8 cellular contexts compared by ENCODE assay signal in genomic region chr1:66533804-66534745, GRCh38. TPM values are rescaled to one million over a fixed set of nuclear protein-coding genes. Genes with fewer than 3 reads are reported as not detected.
DNase-seq lines count a peak whose midpoint lies in the region; ATAC-seq and TF ChIP-seq lines count a peak whose summit lies in the region.

TSS of gene SGIP1 (plus strand) at chr1:66534153. CDS start at chr1:66534359, 206 bp downstream.

- H4K20me1 ChIP-seq in smooth muscle cell (ENCODE audit: low read depth), result no peaks in the 10 kb centered on the region

- TF ChIP-seq CTCF in smooth muscle cell (IDR thresholded peaks at IDR 0.05; ENCODE audit: borderline replicate concordance, insufficient read depth, poor library complexity, severe bottlenecking), result no peak

- peak within 1 kb of the TSS; percentile 62 for H3K4me3 ChIP-seq in smooth muscle cell

- H3F3A ChIP-seq in smooth muscle cell (ENCODE audit: low read depth), result peaks cover 3% of the 10 kb centered on the region

- DNase-seq in GM04504 (ENCODE audit: low read depth), result peak; percentile 55
- peak; percentile 86 for DNase-seq in NCI-H82 treated with DMSO at 0.1 percent for 48 hours (lab: John Stamatoyannopoulos, UW; ENCODE audit: unreplicated experiment)
- DNase-seq in dermis blood vessel endothelial cell, result peak; percentile 89
- DNase-seq in smooth muscle cell (lab: John Stamatoyannopoulos, UW; ENCODE audit: unreplicated experiment), result no peak
- DNase-seq in activated effector memory CD4-positive, alpha-beta T cell treated with anti-CD3 and anti-CD28 coated beads, Interleukin-2, amount 50 U/mL, for 16 hours, result no peak
- DNase-seq in activated effector memory CD4-positive, alpha-beta T cell treated with Interleukin-2 at 50 U/mL for 16 hours, result no peak

- H3K4me1 ChIP-seq in smooth muscle cell (ENCODE audit: low read depth), result peaks cover 4% of the 10 kb centered on the region

- H3K9ac ChIP-seq in smooth muscle cell (ENCODE audit: low read depth), result peak within 1 kb of the TSS; percentile 44

- peak within 1 kb of the TSS; percentile 90 for H3K4me2 ChIP-seq in smooth muscle cell

- no peaks in the 10 kb centered on the region for H3K9me3 ChIP-seq in smooth muscle cell (replicated peaks; ENCODE audit: low read depth)

- WGBS in smooth muscle cell (ENCODE audit: low lambda C conversion rate), result 17% methylated on average over 25 of the region's 25 CpGs

- H3K36me3 ChIP-seq in smooth muscle cell (ENCODE audit: low read depth), result no peaks in the 10 kb centered on the region

- H3K27ac ChIP-seq in layer of hippocampus (ENCODE audit: low read depth, low read length), result peak within 1 kb of the TSS; percentile 67
- peak within 1 kb of the TSS; percentile 29 for H3K27ac ChIP-seq in smooth muscle cell (ENCODE audit: low read depth)

- ATAC-seq in HG02642 (IDR thresholded peaks at IDR 0.05; ENCODE audit: poor library complexity, unreplicated experiment), result no peak

- peak within 1 kb of the TSS; percentile 95 for H2AFZ ChIP-seq in smooth muscle cell (ENCODE audit: low read depth)

- H3K27me3 ChIP-seq in layer of hippocampus (ENCODE audit: control insufficient read depth, insufficient read depth, low read length) (no peaks in the 10 kb centered on the region), smooth muscle cell (ENCODE audit: low read depth) (peaks cover 11% of the 10 kb centered on the region)

- H3K79me2 ChIP-seq in smooth muscle cell (ENCODE audit: low read depth), result no peaks in the 10 kb centered on the region

RNA-seq across cellular contexts. Expression of gene SGIP1, which starts in this region (rescaled TPM):
- total RNA-seq in dermis blood vessel endothelial cell (37.4 and 48.0 TPM in 2 replicates), smooth muscle cell (3.5 and 6.1 TPM in 2 replicates)
- 0.89 and 2.2 TPM in 2 replicates for polyA plus RNA-seq in smooth muscle cell

Comparison
In these comparisons a context has a peak if more than half of its experiments do, and no peak if none do; other contexts are left out.
1. DNase-seq: peak in GM04504 (single experiment), NCI-H82 treated with DMSO at 0.1 percent for 48 hours (single experiment) and dermis blood vessel endothelial cell (single experiment); none in smooth muscle cell (single experiment), activated effector memory CD4-positive, alpha-beta T cell treated with anti-CD3 and anti-CD28 coated beads, Interleukin-2, amount 50 U/mL, for 16 hours (single experiment) and activated effector memory CD4-positive, alpha-beta T cell treated with Interleukin-2 at 50 U/mL for 16 hours (single experiment).